Comparison of ENCODE assay signal across 11 cellular contexts in genomic region chr20:31869673-31869941, GRCh38. TPM values are rescaled to one million over a fixed set of nuclear protein-coding genes. Genes with fewer than 3 reads are reported as not detected.
DNase-seq lines count a peak whose midpoint lies in the region; ATAC-seq, FAIRE-seq and TF ChIP-seq lines count a peak whose summit lies in the region.
"Had no signal": no experiment of that assay in that cellular context is flagged by ENCODE, and none has a peak within 500 bp of the region (broad histone marks: within the 10 kb centered on the region; RNA-seq: fewer than 3 reads in every experiment).

No MANE protein-coding gene starts in this region.

- no peaks in the 10 kb centered on the region for H3K9me3 Mint-ChIP-seq in activated naive CD8-positive, alpha-beta T cell treated with anti-CD3 and anti-CD28 coated beads, Interleukin-2, amount 10 ng/mL, durations not matched to agents 7 days and 5 days
- no peaks in the 10 kb centered on the region for H3K9me3 Mint-ChIP-seq in stimulated activated memory B cell treated with anti-CD40 and anti-IgM and Interleukin-4, amounts not matched to agents 10 μg/mL and 1 μg/mL and 100 μg/mL, for 72 hours

- POLR2A ChIA-PET in activated naive CD8-positive, alpha-beta T cell treated with anti-CD3 and anti-CD28 coated beads, Interleukin-2, amount 10 ng/mL, durations not matched to agents 7 days and 5 days (lab: Charles Lee) = no interaction called here

- H3K36me3 ChIP-seq in HUES6 (ENCODE audit: control insufficient read depth, insufficient read depth, low read length) (no peaks in the 10 kb centered on the region), kidney (ENCODE audit: control insufficient read depth in 1 of 2, insufficient read depth in 2 of 2, low read length in 2 of 2) (peaks cover 0 to under 1% of the 10 kb centered on the region in 2 donors)

- DNase-seq in activated naive CD8-positive, alpha-beta T cell treated with anti-CD3 and anti-CD28 coated beads, Interleukin-2, amount 10 ng/mL, durations not matched to agents 7 days and 5 days = no peak
- DNase-seq in kidney = no peak
- DNase-seq in NCI-H1105 treated with DMSO at 0.1 percent for 48 hours (lab: John Stamatoyannopoulos, UW) = no peak
- no peak for DNase-seq in NCI-H82 (lab: John Stamatoyannopoulos, UW)
- DNase-seq: stimulated activated CD4-positive, alpha-beta T cell treated with anti-CD3 and anti-CD28 coated beads, Interleukin-4, amount 100 ng/mL, for 24 hours had no signal

- H3K27me3 Mint-ChIP-seq in activated naive CD8-positive, alpha-beta T cell treated with anti-CD3 and anti-CD28 coated beads, Interleukin-2, amount 10 ng/mL, durations not matched to agents 7 days and 5 days = peaks cover 72% of the 10 kb centered on the region
- peaks cover 31% of the 10 kb centered on the region for H3K27me3 Mint-ChIP-seq in stimulated activated memory B cell treated with anti-CD40 and anti-IgM and Interleukin-4, amounts not matched to agents 10 μg/mL and 1 μg/mL and 100 μg/mL, for 72 hours

- H3K27me3 ChIP-seq in HUES6 (ENCODE audit: control insufficient read depth, insufficient read depth, low read length) = peaks cover 62% of the 10 kb centered on the region

- H3K27ac Mint-ChIP-seq in activated naive CD8-positive, alpha-beta T cell treated with anti-CD3 and anti-CD28 coated beads, Interleukin-2, amount 10 ng/mL, durations not matched to agents 7 days and 5 days = no peak overlapping the region
- peak overlapping the region; percentile 78 for H3K27ac Mint-ChIP-seq in stimulated activated memory B cell treated with anti-CD40 and anti-IgM and Interleukin-4, amounts not matched to agents 10 μg/mL and 1 μg/mL and 100 μg/mL, for 72 hours

- H3K4me1 Mint-ChIP-seq in activated naive CD8-positive, alpha-beta T cell treated with anti-CD3 and anti-CD28 coated beads, Interleukin-2, amount 10 ng/mL, durations not matched to agents 7 days and 5 days = peaks cover 11% of the 10 kb centered on the region
- peaks cover 38% of the 10 kb centered on the region for H3K4me1 Mint-ChIP-seq in stimulated activated memory B cell treated with anti-CD40 and anti-IgM and Interleukin-4, amounts not matched to agents 10 μg/mL and 1 μg/mL and 100 μg/mL, for 72 hours

- TF ChIP-seq CTCF in kidney (IDR thresholded peaks at IDR 0.05; ENCODE audit: borderline replicate concordance, extremely low read depth, insufficient read depth) = no peak

- H3K9ac ChIP-seq in HUES6 (ENCODE audit: low read length) (peak overlapping the region; percentile 63), kidney (ENCODE audit: low read length in 2 of 2) (peak overlapping the region; percentile 72 to 85)

- H3K27ac ChIP-seq in HUES6 (ENCODE audit: low read depth, low read length) (no peak overlapping the region), kidney (ENCODE audit: low read depth in 2 of 2, low read length in 2 of 2) (peak overlapping the region; percentile 93)

- peak overlapping the region; percentile 87 for H3K4me3 ChIP-seq in HUES6 (ENCODE audit: low read depth, low read length)
- peak overlapping the region; percentile 93 to 95 for H3K4me3 ChIP-seq in kidney (ENCODE audit: low read length in 2 of 2)

- peak overlapping the region; percentile 82 for H3K4me3 Mint-ChIP-seq in activated naive CD8-positive, alpha-beta T cell treated with anti-CD3 and anti-CD28 coated beads, Interleukin-2, amount 10 ng/mL, durations not matched to agents 7 days and 5 days
- H3K4me3 Mint-ChIP-seq in stimulated activated memory B cell treated with anti-CD40 and anti-IgM and Interleukin-4, amounts not matched to agents 10 μg/mL and 1 μg/mL and 100 μg/mL, for 72 hours = peak overlapping the region; percentile 83

- intact Hi-C loops in kidney (cut with DNase I) = no loop called here

- no peak for FAIRE-seq in kidney (lab: Jason Lieb, UNC)
- FAIRE-seq: RCC 7860 had no signal

- H3K9me3 ChIP-seq in HUES6 (ENCODE audit: control insufficient read depth, insufficient read depth, low read depth, low read length) = no peaks in the 10 kb centered on the region
- H3K9me3 ChIP-seq in kidney (ENCODE audit: control insufficient read depth in 1 of 2, low read length in 2 of 2) = no peaks in the 10 kb centered on the region

- H3K36me3 Mint-ChIP-seq in activated naive CD8-positive, alpha-beta T cell treated with anti-CD3 and anti-CD28 coated beads, Interleukin-2, amount 10 ng/mL, durations not matched to agents 7 days and 5 days = no peaks in the 10 kb centered on the region
- no peaks in the 10 kb centered on the region for H3K36me3 Mint-ChIP-seq in stimulated activated memory B cell treated with anti-CD40 and anti-IgM and Interleukin-4, amounts not matched to agents 10 μg/mL and 1 μg/mL and 100 μg/mL, for 72 hours

- ATAC-seq in activated naive CD8-positive, alpha-beta T cell treated with anti-CD3 and anti-CD28 coated beads, Interleukin-2, amount 10 ng/mL, durations not matched to agents 7 days and 5 days (ENCODE audit: low read depth) = peak; percentile 18
- ATAC-seq in stimulated activated memory B cell treated with anti-CD40 and anti-IgM and Interleukin-4, amounts not matched to agents 10 μg/mL and 1 μg/mL and 100 μg/mL, for 72 hours = no peak
- no peak for ATAC-seq in GM21526 (IDR thresholded peaks at IDR 0.05; ENCODE audit: low FRiP score, unreplicated experiment)
- ATAC-seq in GM18498 (IDR thresholded peaks at IDR 0.05; ENCODE audit: unreplicated experiment) = no peak

- H3K4me1 ChIP-seq in HUES6 (ENCODE audit: control insufficient read depth, insufficient read depth, low read length) = 0 out of 2 replicates have a peak, but pooled peaks cover 4% of the 10 kb centered on the region
- H3K4me1 ChIP-seq in kidney (ENCODE audit: control insufficient read depth in 1 of 2, insufficient read depth in 1 of 2, low read depth in 1 of 2, low read length in 2 of 2) = peaks cover 10 to 12% of the 10 kb centered on the region in 2 donors

RNA-seq across cellular contexts. Expression of gene DUSP15, which starts 0.7 kb away (rescaled TPM):
- not detected for total RNA-seq in activated naive CD8-positive, alpha-beta T cell treated with anti-CD3 and anti-CD28 coated beads, Interleukin-2, amount 10 ng/mL, durations not matched to agents 7 days and 5 days
- 13.2 TPM for total RNA-seq in kidney
- 143 TPM for polyA plus RNA-seq in kidney (ENCODE audit: insufficient read depth, low read depth, low replicate concordance)

RNA-seq across cellular contexts. Expression of gene TTLL9, which starts 0.8 kb away (rescaled TPM):
- total RNA-seq in activated naive CD8-positive, alpha-beta T cell treated with anti-CD3 and anti-CD28 coated beads, Interleukin-2, amount 10 ng/mL, durations not matched to agents 7 days and 5 days = not detected
- 1.9 TPM for total RNA-seq in kidney
- polyA plus RNA-seq in kidney (ENCODE audit: insufficient read depth, low read depth, low replicate concordance) = 0.82 TPM
- total RNA-seq: dermis blood vessel endothelial cell had no signal

RNA-seq across cellular contexts. Expression of gene FOXS1, which starts 24.2 kb away (rescaled TPM):
- not detected for total RNA-seq in activated naive CD8-positive, alpha-beta T cell treated with anti-CD3 and anti-CD28 coated beads, Interleukin-2, amount 10 ng/mL, durations not matched to agents 7 days and 5 days
- total RNA-seq in kidney = 2.1 TPM
- polyA plus RNA-seq in kidney (ENCODE audit: insufficient read depth, low read depth, low replicate concordance) = 9.8 TPM
- total RNA-seq: dermis blood vessel endothelial cell had no signal

RNA-seq across cellular contexts. Expression of gene MYLK2, which starts 50.5 kb away (rescaled TPM):
- under 1 TPM; 0.31 to 0.39 TPM for total RNA-seq in activated naive CD8-positive, alpha-beta T cell treated with anti-CD3 and anti-CD28 coated beads, Interleukin-2, amount 10 ng/mL, durations not matched to agents 7 days and 5 days
- total RNA-seq in kidney = not detected
- polyA plus RNA-seq in kidney (ENCODE audit: insufficient read depth, low read depth, low replicate concordance) = not detected

Comparison
In these comparisons a context has a peak if more than half of its experiments do, and no peak if none do; other contexts are left out.
1. RNA of gene DUSP15, which starts 0.7 kb away (total RNA-seq): 13.2 TPM in kidney (single experiment); not detected in activated naive CD8-positive, alpha-beta T cell treated with anti-CD3 and anti-CD28 coated beads, Interleukin-2, amount 10 ng/mL, durations not matched to agents 7 days and 5 days; every median in the first group is over 10 times any median in the second.